ENCODE assay signal across 25 cellular contexts in genomic region chr22:19039448-19039780, GRCh38.
"Had no signal": no experiment of that assay in that cellular context is flagged by ENCODE, and none has a peak within 500 bp of the region (broad histone marks: within the 10 kb centered on the region; RNA-seq: fewer than 3 reads in every experiment).

No MANE protein-coding gene starts in this region.

- DNase-seq: dermis blood vessel endothelial cell; erythroblast; foreskin keratinocyte; immature natural killer cell; left cardiac atrium; left ventricle myocardium inferior; mesenchymal stem cell; midbrain; nucleus accumbens; small intestine; stimulated activated CD4-positive, alpha-beta T cell treated with anti-CD3 and anti-CD28 coated beads, Interleukin-2, amount 100 ng/mL, for 48 hours; stimulated activated naive CD8-positive, alpha-beta T cell treated with anti-CD3 and anti-CD28 coated beads, Interleukin-15, Interleukin-2, amounts not matched to agents 100 U/mL and 50 U/mL, for 24 hours had no signal

- H3K9ac ChIP-seq: neural progenitor cell had no signal

- H3K36me3 ChIP-seq: neural progenitor cell, ovary had no signal

- H3K4me3 Mint-ChIP-seq: endodermal cell; immature natural killer cell; natural killer cell treated with Interleukin-12 subunit alpha and Interleukin-12 subunit beta and Interleukin-15 and Interleukin-18, amount 100 ng/mL, for 72 hours; neural progenitor cell had no signal

- H3K36me3 Mint-ChIP-seq: natural killer cell treated with Interleukin-12 subunit alpha and Interleukin-12 subunit beta and Interleukin-15 and Interleukin-18, amount 100 ng/mL, for 72 hours had no signal

- H3K27me3 Mint-ChIP-seq: natural killer cell treated with Interleukin-12 subunit alpha and Interleukin-12 subunit beta and Interleukin-15 and Interleukin-18, amount 100 ng/mL, for 72 hours; progenitor cell of endocrine pancreas had no signal

- H3K4me1 Mint-ChIP-seq: endodermal cell, immature natural killer cell had no signal

- H3K4me1 ChIP-seq: foreskin keratinocyte, neural progenitor cell, suprapubic skin, tibial artery, upper lobe of left lung, vagina had no signal

- ATAC-seq: foreskin keratinocyte; left cardiac atrium; natural killer cell treated with Interleukin-12 subunit alpha and Interleukin-12 subunit beta and Interleukin-15 and Interleukin-18, amount 100 ng/mL, for 72 hours; right cardiac atrium; stimulated activated naive CD8-positive, alpha-beta T cell treated with anti-CD3 and anti-CD28 coated beads, Interleukin-15, Interleukin-2, amounts not matched to agents 100 U/mL and 50 U/mL, for 24 hours had no signal

- H2AFZ ChIP-seq: neural progenitor cell had no signal

- H3K4me3 ChIP-seq: left ventricle myocardium inferior, lung, neural progenitor cell, ovary, suprapubic skin, tibial artery, upper lobe of left lung, vagina had no signal

- H3K9me3 Mint-ChIP-seq: endodermal cell; immature natural killer cell; natural killer cell treated with Interleukin-12 subunit alpha and Interleukin-12 subunit beta and Interleukin-15 and Interleukin-18, amount 100 ng/mL, for 72 hours; neural progenitor cell had no signal

- H3K4me2 ChIP-seq: neural progenitor cell had no signal

- FAIRE-seq: endothelial cell of umbilical vein, keratinocyte, small intestine had no signal

- H3K27me3 ChIP-seq: foreskin keratinocyte, neural progenitor cell, ovary, suprapubic skin, tibial artery, upper lobe of left lung, vagina had no signal

- H3K27ac Mint-ChIP-seq: endodermal cell; immature natural killer cell; natural killer cell treated with Interleukin-12 subunit alpha and Interleukin-12 subunit beta and Interleukin-15 and Interleukin-18, amount 100 ng/mL, for 72 hours; neural progenitor cell; progenitor cell of endocrine pancreas had no signal

- H3K9me3 ChIP-seq: left ventricle myocardium inferior, ovary, suprapubic skin, tibial artery, upper lobe of left lung, vagina had no signal

- H3K27ac ChIP-seq: foreskin keratinocyte, left ventricle myocardium inferior, neural progenitor cell, ovary, suprapubic skin, tibial artery, upper lobe of left lung, vagina had no signal
